17 cellular contexts compared by ENCODE assay signal in the genomic region with DNA sequence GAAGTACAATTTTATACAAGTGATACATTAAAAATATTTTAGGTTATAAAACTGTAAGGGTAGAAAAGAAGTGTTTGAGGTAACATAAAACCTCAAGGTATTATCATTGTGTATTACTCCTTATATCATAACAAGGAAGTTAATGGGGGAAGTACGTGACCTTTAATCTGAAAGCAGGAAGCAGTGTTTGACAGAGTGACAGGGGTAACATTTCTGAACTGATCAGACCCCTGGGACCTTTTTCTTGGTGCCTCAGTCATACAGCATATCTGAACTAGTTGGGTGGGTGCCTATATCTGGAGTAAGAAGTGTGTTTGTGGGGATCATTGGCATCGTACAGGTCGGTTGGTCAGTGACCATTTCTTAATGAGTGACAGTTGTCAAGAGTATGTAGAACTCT. TPM values are rescaled to one million over a fixed set of nuclear protein-coding genes. Genes with fewer than 3 reads are reported as not detected.
DNase-seq lines count a peak whose midpoint lies in the region; ATAC-seq and TF ChIP-seq lines count a peak whose summit lies in the region.
"Had no signal": no experiment of that assay in that cellular context is flagged by ENCODE, and none has a peak within 500 bp of the region (broad histone marks: within the 10 kb centered on the region; RNA-seq: fewer than 3 reads in every experiment).

No MANE protein-coding gene starts in this region.

- H3K4me1 Mint-ChIP-seq in CD14-positive monocyte, result peaks cover 10% of the 10 kb centered on the region
- H3K4me1 Mint-ChIP-seq in CD4-positive, alpha-beta memory T cell, result peaks cover 43 to 60% (median 51%) of the 10 kb centered on the region in 4 donors
- peaks cover 45% of the 10 kb centered on the region for H3K4me1 Mint-ChIP-seq in activated B cell treated with CpG ODN at 0.5 μM for 24 hours
- H3K4me1 Mint-ChIP-seq in naive thymus-derived CD4-positive, alpha-beta T cell, result peaks cover 38 to 80% (median 73%) of the 10 kb centered on the region in 7 donors

- POLR2A ChIA-PET in CD4-positive, alpha-beta memory T cell (lab: Charles Lee; ENCODE audit: partially characterized antibody), result no interaction called here
- POLR2A ChIA-PET in activated B cell treated with CpG ODN at 0.5 μM for 24 hours (lab: Charles Lee), result no interaction called here
- POLR2A ChIA-PET in naive thymus-derived CD4-positive, alpha-beta T cell (lab: Charles Lee), result no interaction called here

- DNase-seq in CD14-positive monocyte (ENCODE audit: low spot score) (no peak), activated B cell treated with CpG ODN at 0.5 μM for 24 hours (no peak), NCI-H1694 treated with DMSO at 0.1 percent for 48 hours (lab: John Stamatoyannopoulos, UW) (no peak)
- DNase-seq in CD4-positive, alpha-beta memory T cell, result peak in 1 of 5 donors; percentile 21
- DNase-seq in naive thymus-derived CD4-positive, alpha-beta T cell, result peak in 2 of 9 donors; percentile 28 to 31
- no peak for DNase-seq in stimulated activated CD4-positive, alpha-beta T cell treated with anti-CD3 and anti-CD28 coated beads, Interleukin-15, amount 100 ng/mL, for 24 hours
- DNase-seq: activated CD8-positive, alpha-beta memory T cell treated with anti-CD3 and anti-CD28 coated beads, Interleukin-2, amount 50 U/mL, for 4 hours; cortex of kidney; DMS79 treated with DMSO at 0.1 percent for 48 hours; erythroblast; glutamatergic neuron; mammary epithelial cell; NCI-H146; NCI-H446 had no signal

- H3K9me3 Mint-ChIP-seq in CD14-positive monocyte (no peaks in the 10 kb centered on the region), activated B cell treated with CpG ODN at 0.5 μM for 24 hours (no peaks in the 10 kb centered on the region)
- no peaks in the 10 kb centered on the region for H3K9me3 Mint-ChIP-seq in CD4-positive, alpha-beta memory T cell
- no peaks in the 10 kb centered on the region for H3K9me3 Mint-ChIP-seq in naive thymus-derived CD4-positive, alpha-beta T cell
- H3K9me3 Mint-ChIP-seq: neural progenitor cell had no signal

- TF ChIP-seq CTCF in CD14-positive monocyte (IDR thresholded peaks at IDR 0.05) (no peak), activated B cell treated with CpG ODN at 0.5 μM for 24 hours (IDR thresholded peaks at IDR 0.05) (no peak)

- H3K27ac ChIP-seq in CD4-positive, alpha-beta memory T cell (ENCODE audit: low read depth, low read length), result peak overlapping the region; percentile 28
- H3K27ac ChIP-seq in naive thymus-derived CD4-positive, alpha-beta T cell (ENCODE audit: low read depth, low read length), result peak overlapping the region; percentile 50
- H3K27ac ChIP-seq: neural progenitor cell, thoracic aorta had no signal

- no peaks in the 10 kb centered on the region for H3K9me3 ChIP-seq in CD4-positive, alpha-beta memory T cell (ENCODE audit: control insufficient read depth in 1 of 2, low read length in 2 of 2)
- no peaks in the 10 kb centered on the region for H3K9me3 ChIP-seq in naive thymus-derived CD4-positive, alpha-beta T cell (ENCODE audit: control insufficient read depth in 2 of 3, low read length in 3 of 3)
- H3K9me3 ChIP-seq: thoracic aorta had no signal

- H3K4me3 ChIP-seq in CD4-positive, alpha-beta memory T cell (ENCODE audit: low read length in 2 of 2), result no peak overlapping the region
- H3K4me3 ChIP-seq in naive thymus-derived CD4-positive, alpha-beta T cell (ENCODE audit: low read length), result no peak overlapping the region
- H3K4me3 ChIP-seq: neural progenitor cell, thoracic aorta had no signal

- H3K4me1 ChIP-seq in CD4-positive, alpha-beta memory T cell (ENCODE audit: insufficient read depth, low read length), result peaks cover 44% of the 10 kb centered on the region
- H3K4me1 ChIP-seq in naive thymus-derived CD4-positive, alpha-beta T cell (ENCODE audit: control insufficient read depth in 2 of 2, insufficient read depth in 2 of 2, low read length in 2 of 2), result peaks cover 25 to 32% of the 10 kb centered on the region in 2 donors
- H3K4me1 ChIP-seq: neural progenitor cell had no signal

- H3K36me3 Mint-ChIP-seq in CD14-positive monocyte (peaks cover 62% of the 10 kb centered on the region in 2 donors), activated B cell treated with CpG ODN at 0.5 μM for 24 hours (ENCODE audit: low read depth) (peaks cover 58% of the 10 kb centered on the region)
- H3K36me3 Mint-ChIP-seq in CD4-positive, alpha-beta memory T cell, result peaks cover 29 to 50% of the 10 kb centered on the region in 2 donors
- peaks cover 9 to 43% (median 31%) of the 10 kb centered on the region in 5 donors for H3K36me3 Mint-ChIP-seq in naive thymus-derived CD4-positive, alpha-beta T cell

- H3K27ac Mint-ChIP-seq in CD14-positive monocyte (peak overlapping the region in 5 of 7 donors; percentile 30 to 72 (median 55)), activated B cell treated with CpG ODN at 0.5 μM for 24 hours (peak overlapping the region; percentile 82)
- H3K27ac Mint-ChIP-seq in CD4-positive, alpha-beta memory T cell, result peak overlapping the region; percentile 77 to 96 (median 92)
- H3K27ac Mint-ChIP-seq in naive thymus-derived CD4-positive, alpha-beta T cell, result peak overlapping the region; percentile 77 to 97 (median 87)
- H3K27ac Mint-ChIP-seq: neural progenitor cell had no signal

- CTCF ChIA-PET in CD4-positive, alpha-beta memory T cell (lab: Charles Lee; ENCODE audit: partially characterized antibody), result no interaction called here
- CTCF ChIA-PET in activated B cell treated with CpG ODN at 0.5 μM for 24 hours (lab: Charles Lee), result no interaction called here
- CTCF ChIA-PET in naive thymus-derived CD4-positive, alpha-beta T cell (lab: Charles Lee), result no interaction called here

- peaks cover 18% of the 10 kb centered on the region for H3K36me3 ChIP-seq in CD4-positive, alpha-beta memory T cell (ENCODE audit: insufficient read depth, low read length)
- peaks cover 0 to 11% (median 0%) of the 10 kb centered on the region in 3 experiments for H3K36me3 ChIP-seq in naive thymus-derived CD4-positive, alpha-beta T cell (ENCODE audit: control insufficient read depth in 2 of 3, insufficient read depth in 3 of 3, low read length in 3 of 3)

- intact Hi-C loops in CD14-positive monocyte (cut with micrococcal nuclease), result no loop called here
- intact Hi-C loops in CD4-positive, alpha-beta memory T cell (cut with micrococcal nuclease), result loop anchor here (2.0 to 5.0 kb wide), 4 partner anchors 15 to 172 kb away; no protein-coding TSS in a partner anchor
- intact Hi-C loops in activated B cell treated with CpG ODN at 0.5 μM for 24 hours (cut with micrococcal nuclease), result loop anchor here (1.0 to 5.0 kb wide), 2 partner anchors 43 to 48 kb away; a partner anchor contains a TSS
- intact Hi-C loops in naive thymus-derived CD4-positive, alpha-beta T cell (cut with micrococcal nuclease), result loop anchor here (1.0 to 2.0 kb wide), 2 partner anchors 8 to 25 kb away; no protein-coding TSS in a partner anchor

- H3K4me3 Mint-ChIP-seq in CD14-positive monocyte (no peak overlapping the region), activated B cell treated with CpG ODN at 0.5 μM for 24 hours (peak overlapping the region; percentile 54)
- H3K4me3 Mint-ChIP-seq in CD4-positive, alpha-beta memory T cell, result peak overlapping the region in 7 of 8 donors; percentile 38 to 80 (median 68)
- H3K4me3 Mint-ChIP-seq in naive thymus-derived CD4-positive, alpha-beta T cell, result peak overlapping the region; percentile 26 to 85 (median 71)
- H3K4me3 Mint-ChIP-seq: neural progenitor cell had no signal

- no peaks in the 10 kb centered on the region for H3K27me3 Mint-ChIP-seq in CD14-positive monocyte (ENCODE audit: low read depth in 3 of 3)
- H3K27me3 Mint-ChIP-seq in CD4-positive, alpha-beta memory T cell, result no peaks in the 10 kb centered on the region
- no peaks in the 10 kb centered on the region for H3K27me3 Mint-ChIP-seq in activated B cell treated with CpG ODN at 0.5 μM for 24 hours
- no peaks in the 10 kb centered on the region for H3K27me3 Mint-ChIP-seq in naive thymus-derived CD4-positive, alpha-beta T cell

- peak; percentile 93 for ATAC-seq in activated B cell treated with CpG ODN at 0.5 μM for 24 hours (ENCODE audit: low read depth)
- peak; percentile 73 for ATAC-seq in naive thymus-derived CD4-positive, alpha-beta T cell
- ATAC-seq in GM19395 (IDR thresholded peaks at IDR 0.05; ENCODE audit: unreplicated experiment), result no peak

- no peaks in the 10 kb centered on the region for H3K27me3 ChIP-seq in CD4-positive, alpha-beta memory T cell (ENCODE audit: insufficient read depth, low read length)
- H3K27me3 ChIP-seq in naive thymus-derived CD4-positive, alpha-beta T cell (ENCODE audit: control insufficient read depth in 2 of 2, insufficient read depth in 2 of 2, low read length in 2 of 2), result no peaks in the 10 kb centered on the region
- H3K27me3 ChIP-seq: neural progenitor cell had no signal

RNA-seq across cellular contexts. Expression of a gene that starts 43.0 kb away (rescaled TPM):
- 10 to 100 TPM; 18.3 to 23.8 TPM for polyA plus RNA-seq in CD14-positive monocyte
- total RNA-seq in CD4-positive, alpha-beta memory T cell, result 10 to 100 TPM; 90.4 to 96.7 TPM
- polyA plus RNA-seq in CD4-positive, alpha-beta memory T cell, result 10 to 100 TPM; 60.3 to 64.4 TPM
- total RNA-seq in activated B cell treated with CpG ODN at 0.5 μM for 24 hours, result 61.6 and 75.6 TPM in 2 replicates
- total RNA-seq in naive thymus-derived CD4-positive, alpha-beta T cell, result 100 to 1,000 TPM in 1 of 5 experiments, 10 to 100 TPM in 4; 50.0 to 101 (median 80.0) TPM
- polyA plus RNA-seq in naive thymus-derived CD4-positive, alpha-beta T cell, result 10 to 100 TPM; 43.8 to 52.1 TPM

Comparison
In these comparisons a context has a peak if more than half of its experiments do, and no peak if none do; other contexts are left out.
1. H3K4me3 Mint-ChIP-seq: peak in CD4-positive, alpha-beta memory T cell (7 of 8), activated B cell treated with CpG ODN at 0.5 μM for 24 hours (single experiment) and naive thymus-derived CD4-positive, alpha-beta T cell (10 of 10); none in CD14-positive monocyte (0 of 2).
2. intact Hi-C loops: an anchor here in CD4-positive, alpha-beta memory T cell (2.0 to 5.0 kb wide), activated B cell treated with CpG ODN at 0.5 μM for 24 hours (1.0 to 5.0 kb wide) and naive thymus-derived CD4-positive, alpha-beta T cell (1.0 to 2.0 kb wide); none called in CD14-positive monocyte.
3. Peak in every context shown above with its lines, with median percentiles within 50 percentile points of each other: H3K27ac Mint-ChIP-seq.